ENCODE assay signal across 1 cellular context in the genomic region with DNA sequence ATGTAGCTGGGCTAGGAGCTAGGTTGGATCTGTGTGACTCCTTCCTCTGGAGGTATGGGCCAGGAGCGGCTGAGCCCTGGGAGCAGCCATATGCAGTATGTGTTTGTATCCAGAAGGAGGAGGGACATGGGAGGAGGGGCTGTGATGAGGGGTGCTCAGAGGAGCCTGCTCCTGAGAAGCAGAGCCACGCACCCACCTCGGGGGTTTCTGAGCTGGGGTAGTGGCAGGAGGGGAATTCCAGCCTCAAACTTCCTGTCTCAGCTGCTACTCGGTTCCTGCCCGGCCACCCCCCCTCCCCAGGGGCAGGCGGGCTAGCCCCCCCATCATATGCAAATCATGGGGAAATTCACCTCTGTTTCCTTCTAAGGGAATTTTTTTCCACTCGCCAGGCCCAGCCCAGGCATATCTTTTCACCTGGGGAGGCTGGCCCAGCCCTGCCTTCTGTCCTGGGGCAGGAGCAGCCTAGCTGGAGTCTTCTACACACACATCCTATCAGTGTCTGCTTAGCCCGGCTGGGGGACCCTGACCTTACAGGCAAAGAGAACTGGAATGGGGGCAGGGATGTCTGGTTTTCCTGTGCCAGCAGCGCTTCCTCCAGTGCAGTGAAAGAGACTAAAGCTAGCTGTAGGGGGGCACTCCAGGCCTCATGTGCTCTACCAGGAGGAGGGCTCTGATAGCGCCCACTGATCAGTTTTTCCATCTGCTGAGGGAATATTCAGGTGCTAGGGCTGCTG.
TF ChIP-seq lines count a peak whose summit lies in the region.

No MANE protein-coding gene starts in this region.

TF ChIP-seq in GM23338, 12 proteins besides CTCF, POLR2A, EP300 and RAD21 (continued from another document):
- no peak for TF ChIP-seq POLR2AphosphoS5 (IDR thresholded peaks at IDR 0.05; ENCODE audit: low read depth)
